ENCODE assay signal across 15 cellular contexts in the genomic region with DNA sequence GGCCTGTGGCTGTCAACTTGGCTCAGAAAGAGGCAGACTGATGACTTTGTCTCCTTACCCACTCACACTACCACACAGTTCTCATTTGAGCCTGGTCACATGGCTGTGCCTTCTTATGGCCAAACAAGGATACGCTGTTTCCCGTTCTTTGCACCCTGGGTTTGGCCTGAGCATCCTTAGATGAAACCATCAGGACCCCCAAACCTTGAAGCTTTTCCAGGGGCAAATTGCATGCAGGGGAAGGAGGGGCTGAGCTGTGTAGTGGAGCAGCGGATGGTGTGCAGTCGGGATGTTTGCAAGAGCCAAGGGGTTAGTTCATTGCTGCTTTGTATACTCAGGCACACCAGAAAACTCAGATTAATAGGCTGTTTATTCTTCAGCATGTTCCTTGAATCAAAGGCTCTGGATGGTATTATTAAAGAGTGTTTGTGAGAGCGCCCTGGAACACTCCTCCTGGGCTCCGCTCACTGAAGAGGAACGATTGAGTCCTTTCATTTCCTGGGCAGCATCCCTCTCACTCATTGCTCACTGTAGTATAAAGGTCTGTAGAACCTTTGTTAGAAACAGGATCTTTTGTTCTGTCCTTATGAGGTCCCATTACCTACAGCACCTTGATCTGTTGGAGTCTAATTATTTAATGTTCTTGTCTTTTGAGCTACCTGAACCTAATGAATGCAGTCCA.
DNase-seq lines count a peak whose midpoint lies in the region; ATAC-seq and TF ChIP-seq lines count a peak whose summit lies in the region.
"Had no signal": no experiment of that assay in that cellular context is flagged by ENCODE, and none has a peak within 500 bp of the region (broad histone marks: within the 10 kb centered on the region; RNA-seq: fewer than 3 reads in every experiment).

No MANE protein-coding gene starts in this region.

- H3K4me2 ChIP-seq in neural progenitor cell, result peak overlapping the region; percentile 44

- H3K4me1 ChIP-seq in neural progenitor cell, result peaks cover 64% of the 10 kb centered on the region
- H3K4me1 ChIP-seq: right lobe of liver, tibial artery had no signal

- no peak overlapping the region for H3K9ac ChIP-seq in neural progenitor cell

- no peaks in the 10 kb centered on the region for H3K36me3 ChIP-seq in neural progenitor cell
- H3K36me3 ChIP-seq: right lobe of liver, tibial artery had no signal

- H2AFZ ChIP-seq in neural progenitor cell (replicated peaks), result no peak overlapping the region

- TF ChIP-seq CTCF in dorsolateral prefrontal cortex (IDR thresholded peaks at IDR 0.05 in 54 of 56, conservative IDR thresholded peaks at IDR 0.05 in 2 of 56; ENCODE audit: low read depth in 1 of 56, partially characterized antibody in 56 of 56) (peak in 3 of 56 donors; percentile 8 to 18 (median 10)), neural progenitor cell (IDR thresholded peaks at IDR 0.05) (no peak)

- no peaks in the 10 kb centered on the region for H3K79me2 ChIP-seq in neural progenitor cell (ENCODE audit: low read depth)

- intact Hi-C loops in dorsolateral prefrontal cortex (cut with DNase I), result loop anchor here (2.0 to 10.0 kb wide), 6 partner anchors 45 to 210 kb away; a partner anchor contains a TSS

- peaks cover under 1% of the 10 kb centered on the region for H3K27me3 Mint-ChIP-seq in neural progenitor cell (ENCODE audit: insufficient read depth, low read depth)
- H3K27me3 Mint-ChIP-seq: naive thymus-derived CD4-positive, alpha-beta T cell had no signal

- H3K4me3 ChIP-seq in dorsolateral prefrontal cortex (peak overlapping the region in 41 of 59 donors; percentile 2 to 56 (median 27)), neural progenitor cell (no peak overlapping the region)
- H3K4me3 ChIP-seq: right lobe of liver, tibial artery had no signal

- H3K9me3 ChIP-seq in neural progenitor cell (ENCODE audit: low read depth), result no peaks in the 10 kb centered on the region
- H3K9me3 ChIP-seq: right lobe of liver, tibial artery had no signal

- H3K27ac Mint-ChIP-seq in neural progenitor cell, result peak overlapping the region; percentile 76
- H3K27ac Mint-ChIP-seq: naive thymus-derived CD4-positive, alpha-beta T cell had no signal

- H4K20me1 ChIP-seq in neural progenitor cell (ENCODE audit: low read depth), result no peaks in the 10 kb centered on the region

- H3K27me3 ChIP-seq in dorsolateral prefrontal cortex (no peaks in the 10 kb centered on the region), neural progenitor cell (no peaks in the 10 kb centered on the region)
- H3K27me3 ChIP-seq: tibial artery had no signal

- H3K36me3 Mint-ChIP-seq in neural progenitor cell, result peaks cover 8% of the 10 kb centered on the region

- peaks cover 37% of the 10 kb centered on the region for H3F3A ChIP-seq in neural progenitor cell (ENCODE audit: low read depth)

- peak overlapping the region; percentile 59 for H3K4me3 Mint-ChIP-seq in neural progenitor cell
- H3K4me3 Mint-ChIP-seq: naive thymus-derived CD4-positive, alpha-beta T cell had no signal

- ATAC-seq in GM18520 (IDR thresholded peaks at IDR 0.05; ENCODE audit: unreplicated experiment) (no peak), HG03280 (IDR thresholded peaks at IDR 0.05; ENCODE audit: unreplicated experiment) (no peak)
- ATAC-seq: left lobe of liver; naive thymus-derived CD4-positive, alpha-beta T cell; right lobe of liver had no signal

- DNase-seq in C1 segment of cervical spinal cord (lab: John Stamatoyannopoulos, UW) (peak in 12 of 14 donors; percentile 20 to 80 (median 72)), NCI-H146 (lab: John Stamatoyannopoulos, UW) (peak; percentile 80), dorsolateral prefrontal cortex (peak in 8 of 10 donors; percentile 45 to 68 (median 54)), neural progenitor cell (ENCODE audit: low spot score) (peak; percentile 39), NCI-H1105 treated with DMSO at 0.1 percent for 48 hours (lab: John Stamatoyannopoulos, UW) (no peak), COLO829 (ENCODE audit: low spot score) (no peak)
- DNase-seq: activated effector memory CD4-positive, alpha-beta T cell treated with Interleukin-2 at 50 U/mL for 16 hours; GOT3; naive thymus-derived CD4-positive, alpha-beta T cell; NCI-H226; right lobe of liver; tibial artery had no signal

- H3K27ac ChIP-seq in dorsolateral prefrontal cortex (peak overlapping the region; percentile 65 to 95 (median 88)), neural progenitor cell (peak overlapping the region; percentile 47)
- H3K27ac ChIP-seq: right lobe of liver, tibial artery had no signal

- no peaks in the 10 kb centered on the region for H3K9me3 Mint-ChIP-seq in neural progenitor cell
- H3K9me3 Mint-ChIP-seq: naive thymus-derived CD4-positive, alpha-beta T cell had no signal

- H3K4me1 Mint-ChIP-seq in neural progenitor cell, result peaks cover 79% of the 10 kb centered on the region

Comparison
In these comparisons a context has a peak if more than half of its experiments do, and no peak if none do; other contexts are left out.
1. DNase-seq: peak in C1 segment of cervical spinal cord (12 of 14), NCI-H146 (single experiment), dorsolateral prefrontal cortex (8 of 10) and neural progenitor cell (single experiment); none in NCI-H1105 treated with DMSO at 0.1 percent for 48 hours (single experiment) and COLO829 (single experiment).